23 cellular contexts compared by ENCODE assay signal in genomic region chr10:32279795-32280194, GRCh38.
"Had no signal": no experiment of that assay in that cellular context is flagged by ENCODE, and none has a peak within 500 bp of the region (broad histone marks: within the 10 kb centered on the region; RNA-seq: fewer than 3 reads in every experiment).

No MANE protein-coding gene starts in this region.

- H3K9me3 Mint-ChIP-seq: activated CD4-positive, alpha-beta memory T cell treated with anti-CD3 and anti-CD28 coated beads for 36 hours; activated CD4-positive, alpha-beta T cell treated with anti-CD3 and anti-CD28 coated beads, Interleukin-2, amount 10 ng/mL, durations not matched to agents 7 days and 5 days; activated naive CD4-positive, alpha-beta T cell treated with anti-CD3 and anti-CD28 coated beads, Interleukin-2, amount 50 U/mL, for 72 hours had no signal

- H3K4me3 ChIP-seq: cardiac muscle cell, Peyer's patch, SJCRH30 had no signal

- H3K27me3 ChIP-seq: brain microvascular endothelial cell, cardiac muscle cell, Peyer's patch, SJCRH30 had no signal

- DNase-seq: activated CD4-positive, alpha-beta memory T cell treated with anti-CD3 and anti-CD28 coated beads for 36 hours; activated CD4-positive, alpha-beta T cell treated with anti-CD3 and anti-CD28 coated beads, Interleukin-2, amount 10 ng/mL, durations not matched to agents 7 days and 5 days; activated CD4-positive, CD25-positive, alpha-beta regulatory T cell; activated CD8-positive, alpha-beta memory T cell treated with anti-CD3 and anti-CD28 coated beads, Interleukin-2, amount 50 U/mL, for 48 hours; activated T-cell treated with anti-CD3 and anti-CD28 coated beads, Interleukin-2, amount 50 U/mL, for 1 hour; brain microvascular endothelial cell; NCI-H1092; NCI-H1417 treated with DMSO at 0.1 percent for 48 hours; NCI-H1694 treated with DMSO at 0.1 percent for 48 hours; NCI-H2029 treated with DMSO at 0.1 percent for 48 hours; NCI-H345; NCI-H510A treated with DMSO at 0.1 percent for 48 hours; NCI-H69; Peyer's patch; Right ventricle myocardium superior; SJCRH30; SK-N-SH; T-helper 1 cell had no signal

- H3K27me3 Mint-ChIP-seq: activated CD4-positive, alpha-beta memory T cell treated with anti-CD3 and anti-CD28 coated beads for 36 hours; activated CD4-positive, alpha-beta T cell treated with anti-CD3 and anti-CD28 coated beads, Interleukin-2, amount 10 ng/mL, durations not matched to agents 7 days and 5 days had no signal

- H3K27ac Mint-ChIP-seq: activated CD4-positive, alpha-beta memory T cell treated with anti-CD3 and anti-CD28 coated beads for 36 hours; activated naive CD4-positive, alpha-beta T cell treated with anti-CD3 and anti-CD28 coated beads, Interleukin-2, amount 50 U/mL, for 72 hours had no signal

- H3K27ac ChIP-seq: brain microvascular endothelial cell, cardiac muscle cell, KMS-11, Peyer's patch, RWPE1, SJCRH30, VCaP had no signal

- H3K9me3 ChIP-seq: Peyer's patch, SJCRH30, SK-N-SH had no signal

- H3K4me1 ChIP-seq: Peyer's patch had no signal

- H3K4me3 Mint-ChIP-seq: activated CD4-positive, alpha-beta memory T cell treated with anti-CD3 and anti-CD28 coated beads for 36 hours; activated CD4-positive, alpha-beta T cell treated with anti-CD3 and anti-CD28 coated beads, Interleukin-2, amount 10 ng/mL, durations not matched to agents 7 days and 5 days had no signal

- ATAC-seq: activated naive CD4-positive, alpha-beta T cell treated with anti-CD3 and anti-CD28 coated beads, Interleukin-2, amount 50 U/mL, for 72 hours had no signal
